Comparison of ENCODE assay signal across 1 cellular context in genomic region chr6:114342826-114343781, GRCh38.
TF ChIP-seq lines count a peak whose summit lies in the region.

Gene HS3ST5, minus strand, starts transcription at chr6:114343023. Its CDS starts 280,178 bp downstream, at chr6:114062845.

TF ChIP-seq in HEK293, 187 proteins besides CTCF, POLR2A, EP300 and RAD21 (continued from another document):
- TF ChIP-seq PRDM2 (tag by site-specific recombination; IDR thresholded peaks at IDR 0.05; ENCODE audit: borderline replicate concordance), result no peak
- 0 out of 2 replicates have a peak, but pooled peaks have one; percentile 41 for TF ChIP-seq ZNF2 (tag by site-specific recombination; IDR thresholded peaks at IDR 0.05)
- TF ChIP-seq ZNF24 (tag by site-specific recombination; IDR thresholded peaks at IDR 0.05), result no peak
- TF ChIP-seq ZNF341 (tag by site-specific recombination; IDR thresholded peaks at IDR 0.05; ENCODE audit: low read depth), result peak; percentile 18; the same call in 1 of the 2 replicates
- TF ChIP-seq ZNF112 (tag by site-specific recombination; IDR thresholded peaks at IDR 0.05), result no peak
- TF ChIP-seq ZNF324 (tag by site-specific recombination; IDR thresholded peaks at IDR 0.05), result peak; percentile 52; the same call in 1 of the 2 replicates
- TF ChIP-seq KLF7 (tag by site-specific recombination; IDR thresholded peaks at IDR 0.05; ENCODE audit: borderline replicate concordance), result 0 out of 2 replicates have a peak, but pooled peaks have one; percentile 2
- TF ChIP-seq TSHZ1 (tag by site-specific recombination; IDR thresholded peaks at IDR 0.05; ENCODE audit: borderline replicate concordance), result no peak
- TF ChIP-seq ZNF610 (tag by site-specific recombination; IDR thresholded peaks at IDR 0.05; ENCODE audit: borderline replicate concordance), result peak; percentile 89
- TF ChIP-seq ZNF707 (tag by site-specific recombination; IDR thresholded peaks at IDR 0.05), result no peak
- TF ChIP-seq ZNF18 (tag by site-specific recombination; IDR thresholded peaks at IDR 0.05), result 0 out of 2 replicates have a peak, but pooled peaks have one; percentile 16
- TF ChIP-seq ZNF501 (tag by site-specific recombination; IDR thresholded peaks at IDR 0.05), result peak; percentile 50; the same call in 1 of the 2 replicates
- TF ChIP-seq KLF17 (tag by site-specific recombination; IDR thresholded peaks at IDR 0.05), result peak; percentile 49
- TF ChIP-seq SP3 (tag by site-specific recombination; IDR thresholded peaks at IDR 0.05), result peak; percentile 79
- peak; percentile 58; the same call in 1 of the 2 replicates for TF ChIP-seq KLF8 (tag by site-specific recombination; IDR thresholded peaks at IDR 0.05)
- TF ChIP-seq ZBTB8A (tag by site-specific recombination; IDR thresholded peaks at IDR 0.05), result peak; percentile 67
- no peak for TF ChIP-seq ZNF311 (tag by site-specific recombination; IDR thresholded peaks at IDR 0.05; ENCODE audit: borderline replicate concordance)
- peak; percentile 46; the same call in 1 of the 2 replicates for TF ChIP-seq ZBTB11 (tag by site-specific recombination; conservative IDR thresholded peaks at IDR 0.05; ENCODE audit: low read depth)
- TF ChIP-seq ZIC2 (tag by site-specific recombination; IDR thresholded peaks at IDR 0.05), result peak; percentile 79
- TF ChIP-seq WT1 (tag by site-specific recombination; IDR thresholded peaks at IDR 0.05), result peak; percentile 68
